ENCODE assay signal across 8 cellular contexts in the genomic region with DNA sequence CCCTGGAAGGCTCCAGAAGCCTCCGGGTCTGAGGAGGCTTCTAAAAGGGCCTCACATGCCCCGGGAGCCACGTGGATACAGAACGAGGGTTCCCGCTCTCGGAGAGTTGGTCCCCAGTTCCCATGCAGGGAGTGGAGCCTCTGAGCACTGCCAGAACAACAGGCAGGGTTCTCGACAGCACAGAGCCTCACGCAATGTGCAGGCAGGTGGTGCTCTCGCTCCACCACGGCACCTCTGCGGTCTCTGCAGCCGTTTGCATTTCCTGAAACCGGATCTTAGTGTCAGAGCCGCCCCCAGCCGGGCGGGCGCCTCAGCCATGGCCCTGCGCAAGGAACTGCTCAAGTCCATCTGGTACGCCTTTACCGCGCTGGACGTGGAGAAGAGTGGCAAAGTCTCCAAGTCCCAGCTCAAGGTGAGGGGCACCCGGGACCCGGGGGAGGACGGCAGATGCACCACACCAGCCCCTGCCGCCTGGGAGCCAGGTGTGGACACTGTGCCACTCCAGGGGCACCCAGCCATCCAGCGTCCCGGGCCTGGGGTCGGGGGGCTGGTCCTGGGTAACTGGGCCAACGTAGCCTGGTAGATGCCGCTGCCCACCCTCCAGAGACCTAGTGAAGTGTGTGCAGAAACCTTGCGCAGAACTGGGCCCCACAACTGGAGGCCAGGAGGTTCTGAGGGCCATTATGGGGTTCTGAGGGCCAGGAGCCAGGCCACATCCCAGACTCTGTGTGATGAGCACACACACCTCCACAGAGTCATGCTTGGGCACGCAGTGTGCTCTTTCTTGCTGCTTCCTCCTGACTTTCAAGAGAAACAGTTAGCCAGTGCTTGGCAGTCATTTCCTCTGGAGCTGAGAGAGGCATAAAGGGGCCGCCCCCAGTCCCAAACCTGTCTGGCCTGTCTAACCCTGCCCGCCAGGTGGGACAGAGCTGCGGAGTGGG. TPM values are rescaled to one million over a fixed set of nuclear protein-coding genes. Genes with fewer than 3 reads are reported as not detected.
A peak's percentile ranks its signal among the peaks of the same experiment; 100 is the strongest.
DNase-seq lines count a peak whose midpoint lies in the region; ATAC-seq, FAIRE-seq and TF ChIP-seq lines count a peak whose summit lies in the region.

A gene with protein sequence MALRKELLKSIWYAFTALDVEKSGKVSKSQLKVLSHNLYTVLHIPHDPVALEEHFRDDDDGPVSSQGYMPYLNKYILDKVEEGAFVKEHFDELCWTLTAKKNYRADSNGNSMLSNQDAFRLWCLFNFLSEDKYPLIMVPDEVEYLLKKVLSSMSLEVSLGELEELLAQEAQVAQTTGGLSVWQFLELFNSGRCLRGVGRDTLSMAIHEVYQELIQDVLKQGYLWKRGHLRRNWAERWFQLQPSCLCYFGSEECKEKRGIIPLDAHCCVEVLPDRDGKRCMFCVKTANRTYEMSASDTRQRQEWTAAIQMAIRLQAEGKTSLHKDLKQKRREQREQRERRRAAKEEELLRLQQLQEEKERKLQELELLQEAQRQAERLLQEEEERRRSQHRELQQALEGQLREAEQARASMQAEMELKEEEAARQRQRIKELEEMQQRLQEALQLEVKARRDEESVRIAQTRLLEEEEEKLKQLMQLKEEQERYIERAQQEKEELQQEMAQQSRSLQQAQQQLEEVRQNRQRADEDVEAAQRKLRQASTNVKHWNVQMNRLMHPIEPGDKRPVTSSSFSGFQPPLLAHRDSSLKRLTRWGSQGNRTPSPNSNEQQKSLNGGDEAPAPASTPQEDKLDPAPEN (plus strand): TSS at position 278 of the 941 bp plus-strand sequence. CDS start 39 bp downstream, at position 317.

- H3K4me2 ChIP-seq in astrocyte (ENCODE audit: low read length), result peak within 1 kb of the TSS; percentile 68

- H3K4me1 ChIP-seq in astrocyte (ENCODE audit: insufficient read depth, low read length) (peaks cover 12% of the 10 kb centered on the region), skeletal muscle tissue (ENCODE audit: control insufficient read depth in 3 of 3, insufficient read depth in 3 of 3, low read length in 3 of 3) (peaks cover 24 to 34% (median 26%) of the 10 kb centered on the region in 3 donors)

- H3K9me3 Mint-ChIP-seq in astrocyte (ENCODE audit: unreplicated experiment), result no peaks in the 10 kb centered on the region

- no peaks in the 10 kb centered on the region for H3K27me3 Mint-ChIP-seq in T-helper 17 cell
- H3K27me3 Mint-ChIP-seq in astrocyte (ENCODE audit: low read depth, unreplicated experiment), result peaks cover 2% of the 10 kb centered on the region

- H3K9ac ChIP-seq in astrocyte (ENCODE audit: low read length) (peak within 1 kb of the TSS; percentile 45), skeletal muscle tissue (ENCODE audit: low read depth in 1 of 3, low read length in 3 of 3) (peak within 1 kb of the TSS; percentile 34 to 65 (median 52))

- FAIRE-seq in astrocyte (lab: Jason Lieb, UNC), result no peak

- H3K4me3 Mint-ChIP-seq in T-helper 17 cell, result peak within 1 kb of the TSS; percentile 97
- no peak within 1 kb of the TSS for H3K4me3 Mint-ChIP-seq in astrocyte (ENCODE audit: unreplicated experiment)

- H3K27ac ChIP-seq in astrocyte (ENCODE audit: low read depth, low read length) (no peak within 1 kb of the TSS), skeletal muscle tissue (ENCODE audit: low read depth, low read length) (no peak within 1 kb of the TSS)

- DNase-seq in GM12865 (ENCODE audit: low read depth) (peak; percentile 95), NCI-H146 (lab: John Stamatoyannopoulos, UW) (peak; percentile 76), T-helper 17 cell (peak; percentile 77 to 81 (median 79)), astrocyte (ENCODE audit: low read depth) (peak; percentile 57), iPS DF 4.7 (ENCODE audit: extremely low read depth, low spot score) (peak; percentile 66), SW 1271 (lab: John Stamatoyannopoulos, UW) (no peak)

- TF ChIP-seq CTCF in GM12865 (IDR thresholded peaks at IDR 0.05; ENCODE audit: insufficient read depth, low read depth, low read length, missing control alignments) (peak; percentile 98), astrocyte (IDR thresholded peaks at IDR 0.05; ENCODE audit: insufficient read depth, low read depth, low read length) (peak; percentile 48)

- H3K9me3 ChIP-seq in T-helper 17 cell (ENCODE audit: control insufficient read depth, low read length, poor library complexity, severe bottlenecking) (no peaks in the 10 kb centered on the region), astrocyte (ENCODE audit: insufficient read depth, low read depth, low read length) (no peaks in the 10 kb centered on the region), skeletal muscle tissue (ENCODE audit: control insufficient read depth in 3 of 3, low read length in 3 of 3) (no peaks in the 10 kb centered on the region)

- H3K79me2 ChIP-seq in astrocyte (ENCODE audit: insufficient read depth, low read length), result no peaks in the 10 kb centered on the region

- peak within 1 kb of the TSS; percentile 98 for H3K27ac Mint-ChIP-seq in T-helper 17 cell
- peak within 1 kb of the TSS; percentile 58 for H3K27ac Mint-ChIP-seq in astrocyte (ENCODE audit: unreplicated experiment)

- peaks cover 39% of the 10 kb centered on the region for H3K4me1 Mint-ChIP-seq in T-helper 17 cell
- peaks cover 4% of the 10 kb centered on the region for H3K4me1 Mint-ChIP-seq in astrocyte (ENCODE audit: low read depth, unreplicated experiment)

- H2AFZ ChIP-seq in astrocyte (ENCODE audit: low read depth, low read length), result peak within 1 kb of the TSS; percentile 70

- H3K27me3 ChIP-seq in astrocyte (ENCODE audit: insufficient read depth, low read length) (no peaks in the 10 kb centered on the region), skeletal muscle tissue (ENCODE audit: control insufficient read depth in 3 of 3, insufficient read depth in 3 of 3, low read length in 3 of 3) (no peaks in the 10 kb centered on the region)

- peak within 1 kb of the TSS; percentile 90 for H3K4me3 ChIP-seq in GM12865 (ENCODE audit: low read depth, low read length)
- H3K4me3 ChIP-seq in astrocyte (ENCODE audit: insufficient read depth, low read depth, low read length), result peak within 1 kb of the TSS; percentile 15
- H3K4me3 ChIP-seq in skeletal muscle tissue (ENCODE audit: low read length in 3 of 3), result peak within 1 kb of the TSS; percentile 35 to 57 (median 48)

- peak; percentile 89 for ATAC-seq in HG02678 (IDR thresholded peaks at IDR 0.05; ENCODE audit: unreplicated experiment)
- ATAC-seq in T-helper 17 cell, result peak; percentile 86

- H4K20me1 ChIP-seq in astrocyte (ENCODE audit: insufficient read depth, low read length), result no peaks in the 10 kb centered on the region

- H3K36me3 Mint-ChIP-seq in T-helper 17 cell (ENCODE audit: low read depth) (peaks cover 7% of the 10 kb centered on the region), astrocyte (ENCODE audit: low read depth, unreplicated experiment) (peaks cover 15% of the 10 kb centered on the region)

- H3K36me3 ChIP-seq in astrocyte (ENCODE audit: insufficient read depth, low read length) (no peaks in the 10 kb centered on the region), skeletal muscle tissue (ENCODE audit: control insufficient read depth in 3 of 3, insufficient read depth in 3 of 3, low read length in 3 of 3) (peaks cover 24 to 28% (median 26%) of the 10 kb centered on the region in 3 donors)

RNA-seq across cellular contexts. Expression of the gene that starts here (rescaled TPM):
- 100 to 1,000 TPM; 193 to 206 TPM for total RNA-seq in T-helper 17 cell
- 2.2 and 3.3 TPM in 2 replicates for total RNA-seq in astrocyte
- 5.2 TPM for total RNA-seq in skeletal muscle tissue

Comparison
In these comparisons a context has a peak if more than half of its experiments do, and no peak if none do; other contexts are left out.
1. RNA of the gene that starts here (total RNA-seq): 193 to 206 TPM in T-helper 17 cell; 5.2 TPM in skeletal muscle tissue (single experiment) and 2.2 to 3.3 TPM in astrocyte; every median in the first group is over 10 times any median in the second.
2. DNase-seq: peak in GM12865 (single experiment), NCI-H146 (single experiment), T-helper 17 cell (3 of 3), astrocyte (single experiment) and iPS DF 4.7 (single experiment); none in SW 1271 (0 of 2).
3. H3K4me3 ChIP-seq: peak in every context shown above with its lines; median percentile 90 in GM12865; 48 in skeletal muscle tissue; 15 in astrocyte.